In genomic region chr12:113246478-113247122, GRCh38 we compare ENCODE assay signal across 9 cellular contexts. TPM values are rescaled to one million over a fixed set of nuclear protein-coding genes. Genes with fewer than 3 reads are reported as not detected.
A peak's percentile ranks its signal among the peaks of the same experiment; 100 is the strongest.
DNase-seq lines count a peak whose midpoint lies in the region; ATAC-seq and TF ChIP-seq lines count a peak whose summit lies in the region.
"Had no signal": no experiment of that assay in that cellular context is flagged by ENCODE, and none has a peak within 500 bp of the region (broad histone marks: within the 10 kb centered on the region; RNA-seq: fewer than 3 reads in every experiment).

No MANE protein-coding gene starts in this region.

- H3K9me3 ChIP-seq in right atrium auricular region, result no peaks in the 10 kb centered on the region
- H3K9me3 ChIP-seq in prostate gland, result no peaks in the 10 kb centered on the region
- H3K9me3 ChIP-seq in MG63, result no peaks in the 10 kb centered on the region

- no peak for ATAC-seq in HG02678 (IDR thresholded peaks at IDR 0.05; ENCODE audit: unreplicated experiment)

- 24% methylated on average over 18 of the region's 18 CpGs for WGBS in prostate gland

- H3K4me1 ChIP-seq in right atrium auricular region (peaks cover 0 to 63% of the 10 kb centered on the region in 2 donors), prostate gland (replicated peaks) (peaks cover 33% of the 10 kb centered on the region)

- intact Hi-C loops in prostate gland (cut with DNase I), result no loop called here

- no peak for TF ChIP-seq POLR2A in prostate gland (IDR thresholded peaks at IDR 0.05)

- H3K4me3 ChIP-seq in right atrium auricular region (no peak overlapping the region), prostate gland (peak overlapping the region in 1 of 2 donors; percentile 1), MG63 (no peak overlapping the region)

- peak; percentile 19 for DNase-seq in D341Med (ENCODE audit: low spot score)
- DNase-seq in SHP77 (lab: John Stamatoyannopoulos, UW), result peak; percentile 77
- no peak for DNase-seq in right atrium auricular region (ENCODE audit: low spot score)
- peak; percentile 67 for DNase-seq in prostate gland (ENCODE audit: low spot score)
- no peak for DNase-seq in MV-4-11 (lab: John Stamatoyannopoulos, UW)
- no peak for DNase-seq in activated CD4-positive, CD25-positive, alpha-beta regulatory T cell treated with anti-CD3 and anti-CD28 coated beads, Interleukin-2, amount 50 U/mL, for 72 hours
- DNase-seq in MG63, result no peak
- DNase-seq: MM.1S had no signal

- peaks cover 26% of the 10 kb centered on the region for H3K36me3 ChIP-seq in right atrium auricular region
- H3K36me3 ChIP-seq in prostate gland, result no peaks in the 10 kb centered on the region
- H3K36me3 ChIP-seq in MG63, result no peaks in the 10 kb centered on the region; the same call in 1 of the 2 replicates

- H3K27me3 ChIP-seq in right atrium auricular region (no peaks in the 10 kb centered on the region), prostate gland (replicated peaks; ENCODE audit: insufficient read depth) (no peaks in the 10 kb centered on the region), MG63 (no peaks in the 10 kb centered on the region)

- H3K27ac ChIP-seq in right atrium auricular region (peak overlapping the region; percentile 79 to 85), prostate gland (peak overlapping the region; percentile 86 to 91)

- TF ChIP-seq CTCF in right atrium auricular region (IDR thresholded peaks at IDR 0.05) (no peak), prostate gland (IDR thresholded peaks at IDR 0.05) (peak in 1 of 4 experiments; percentile 0)

RNA-seq across cellular contexts. Expression of gene TPCN1, which starts 25.3 kb away (rescaled TPM):
- total RNA-seq in right atrium auricular region, result 10 to 100 TPM; 57.3 to 58.7 TPM
- total RNA-seq in prostate gland, result 10 to 100 TPM; 52.6 to 65.3 TPM
- 3.9 and 5.4 TPM in 2 replicates for total RNA-seq in MG63 (2014; rRNA removed; shearing (Covaris generic); ENCODE audit: low replicate concordance)

Comparison
In these comparisons a context has a peak if more than half of its experiments do, and no peak if none do; other contexts are left out.
1. DNase-seq: peak in D341Med (single experiment), SHP77 (2 of 2) and prostate gland (single experiment); none in right atrium auricular region (single experiment), MV-4-11 (single experiment), activated CD4-positive, CD25-positive, alpha-beta regulatory T cell treated with anti-CD3 and anti-CD28 coated beads, Interleukin-2, amount 50 U/mL, for 72 hours (single experiment) and MG63 (single experiment).